Comparison of ENCODE assay signal across 8 cellular contexts in the genomic region with DNA sequence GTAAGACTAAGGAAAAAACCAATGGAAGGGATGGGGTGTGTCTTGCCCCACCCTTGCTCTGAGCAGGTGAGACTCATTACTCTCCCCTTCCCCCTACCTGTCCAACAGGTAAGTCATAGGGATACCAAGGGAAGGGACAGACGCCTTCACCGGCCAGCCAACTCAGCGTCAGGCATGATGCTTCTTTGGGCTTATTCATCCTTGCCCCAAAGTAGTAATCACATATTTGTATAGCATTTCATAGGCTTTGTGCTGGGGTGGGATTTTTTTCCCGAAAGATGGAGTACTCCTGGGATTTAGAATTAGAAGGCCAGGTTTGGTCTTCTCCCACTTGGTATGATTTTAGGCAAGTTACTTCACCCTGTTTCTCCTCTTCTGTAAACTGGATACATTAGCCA. TPM values are rescaled to one million over a fixed set of nuclear protein-coding genes. Genes with fewer than 3 reads are reported as not detected.
A peak's percentile ranks its signal among the peaks of the same experiment; 100 is the strongest.
DNase-seq lines count a peak whose midpoint lies in the region; ATAC-seq and TF ChIP-seq lines count a peak whose summit lies in the region.

No MANE protein-coding gene starts in this region.

- TF ChIP-seq EP300 in neural cell (conservative IDR thresholded peaks at IDR 0.05; ENCODE audit: poor library complexity, severe bottlenecking) = no peak

- H3K9ac ChIP-seq in Loucy (ENCODE audit: low read depth, low read length, poor library complexity, severe bottlenecking) (no peak overlapping the region), neural cell (ENCODE audit: low read length) (no peak overlapping the region)

- peaks cover 11% of the 10 kb centered on the region for H3K27me3 Mint-ChIP-seq in dendritic cell treated with granulocyte-macrophage colony-stimulating factor and Interleukin-4, amounts not matched to agents 40 ng/mL and 50 ng/mL, for 4 days

- H3K36me3 ChIP-seq in Loucy (ENCODE audit: insufficient read depth, low read length) (no peaks in the 10 kb centered on the region), neural cell (ENCODE audit: insufficient read depth, low read length) (no peaks in the 10 kb centered on the region)

- ATAC-seq in GM21390 (IDR thresholded peaks at IDR 0.05; ENCODE audit: unreplicated experiment) = no peak

- H3K27ac ChIP-seq in C4-2B = peak overlapping the region; percentile 85
- no peak overlapping the region for H3K27ac ChIP-seq in neural cell (ENCODE audit: low read length)

- H3K4me3 ChIP-seq in Loucy (ENCODE audit: low read length, poor library complexity, severe bottlenecking) (no peak overlapping the region), neural cell (ENCODE audit: low read length) (peak overlapping the region; percentile 76)

- H4K20me1 ChIP-seq in Loucy (ENCODE audit: insufficient read depth, low read length, poor library complexity, severe bottlenecking) = peaks cover 25% of the 10 kb centered on the region
- H4K20me1 ChIP-seq in neural cell (ENCODE audit: insufficient read depth) = no peaks in the 10 kb centered on the region

- peaks cover 2% of the 10 kb centered on the region for H3K36me3 Mint-ChIP-seq in dendritic cell treated with granulocyte-macrophage colony-stimulating factor and Interleukin-4, amounts not matched to agents 40 ng/mL and 50 ng/mL, for 4 days (ENCODE audit: low read depth)

- H3K4me1 Mint-ChIP-seq in dendritic cell treated with granulocyte-macrophage colony-stimulating factor and Interleukin-4, amounts not matched to agents 40 ng/mL and 50 ng/mL, for 4 days (ENCODE audit: low read depth) = peaks cover 78% of the 10 kb centered on the region

- TF ChIP-seq CTCF in C4-2B (conservative IDR thresholded peaks at IDR 0.05) = no peak
- TF ChIP-seq CTCF in Loucy (conservative IDR thresholded peaks at IDR 0.05; ENCODE audit: low read length) = no peak
- TF ChIP-seq CTCF in neural cell (IDR thresholded peaks at IDR 0.05; ENCODE audit: poor library complexity, severe bottlenecking) = no peak

- H3K9me2 ChIP-seq in Loucy (replicated peaks; ENCODE audit: low read depth, low read length) (no peaks in the 10 kb centered on the region), neural cell (ENCODE audit: insufficient read depth, low read length) (no peaks in the 10 kb centered on the region)

- H3K27ac Mint-ChIP-seq in dendritic cell treated with granulocyte-macrophage colony-stimulating factor and Interleukin-4, amounts not matched to agents 40 ng/mL and 50 ng/mL, for 4 days = peak overlapping the region; percentile 86

- DNase-seq in retina (no peak), OCI-M1 (lab: John Stamatoyannopoulos, UW) (no peak), T1000 (lab: John Stamatoyannopoulos, UW) (no peak)

- H3K4me1 ChIP-seq in Loucy (ENCODE audit: insufficient read depth, low read length, poor library complexity, severe bottlenecking) = peaks cover 53% of the 10 kb centered on the region

- TF ChIP-seq RAD21 in neural cell (conservative IDR thresholded peaks at IDR 0.05) = no peak

- no peaks in the 10 kb centered on the region for H3K27me3 ChIP-seq in Loucy (ENCODE audit: insufficient read depth, low read length, poor library complexity, severe bottlenecking)
- no peaks in the 10 kb centered on the region for H3K27me3 ChIP-seq in neural cell (ENCODE audit: insufficient read depth, low read depth, low read length)

- H3F3A ChIP-seq in Loucy (ENCODE audit: low read depth) (no peaks in the 10 kb centered on the region), neural cell (ENCODE audit: insufficient read depth, low read length, poor library complexity, severe bottlenecking) (no peaks in the 10 kb centered on the region)

- H2AFZ ChIP-seq in Loucy (ENCODE audit: low read length) (no peak overlapping the region), neural cell (ENCODE audit: low read depth, low read length) (no peak overlapping the region)

- intact Hi-C loops in dendritic cell treated with granulocyte-macrophage colony-stimulating factor and Interleukin-4, amounts not matched to agents 40 ng/mL and 50 ng/mL, for 4 days (cut with micrococcal nuclease) = no loop called here

- no peaks in the 10 kb centered on the region for H3K9me3 Mint-ChIP-seq in dendritic cell treated with granulocyte-macrophage colony-stimulating factor and Interleukin-4, amounts not matched to agents 40 ng/mL and 50 ng/mL, for 4 days

- H3K4me3 Mint-ChIP-seq in dendritic cell treated with granulocyte-macrophage colony-stimulating factor and Interleukin-4, amounts not matched to agents 40 ng/mL and 50 ng/mL, for 4 days = no peak overlapping the region

- H3K9me3 ChIP-seq in Loucy (ENCODE audit: insufficient read depth, low read depth, low read length) (no peaks in the 10 kb centered on the region), neural cell (ENCODE audit: low read length) (no peaks in the 10 kb centered on the region)

- peak overlapping the region; percentile 40 for H3K4me2 ChIP-seq in Loucy (ENCODE audit: low read depth, low read length, poor library complexity, severe bottlenecking)
- no peak overlapping the region for H3K4me2 ChIP-seq in neural cell (ENCODE audit: low read length)

- H3K79me2 ChIP-seq in Loucy (ENCODE audit: insufficient read depth, low read length) = peaks cover 30% of the 10 kb centered on the region
- H3K79me2 ChIP-seq in neural cell (replicated peaks; ENCODE audit: insufficient read depth, low read length) = peaks cover 42% of the 10 kb centered on the region

TF ChIP-seq in neural cell, 6 proteins besides CTCF, POLR2A, EP300 and RAD21:
- TF ChIP-seq POLR2AphosphoS5 (IDR thresholded peaks at IDR 0.05) (no peak), EZH2 (IDR thresholded peaks at IDR 0.05; ENCODE audit: borderline replicate concordance, insufficient read depth, low read length, poor library complexity, severe bottlenecking) (no peak), MXI1 (conservative IDR thresholded peaks at IDR 0.05; ENCODE audit: poor library complexity, severe bottlenecking) (no peak), TAF1 (IDR thresholded peaks at IDR 0.05; ENCODE audit: low read depth) (no peak), SMC3 (conservative IDR thresholded peaks at IDR 0.05; ENCODE audit: poor library complexity) (no peak)
- TF ChIP-seq, protein P1, sequence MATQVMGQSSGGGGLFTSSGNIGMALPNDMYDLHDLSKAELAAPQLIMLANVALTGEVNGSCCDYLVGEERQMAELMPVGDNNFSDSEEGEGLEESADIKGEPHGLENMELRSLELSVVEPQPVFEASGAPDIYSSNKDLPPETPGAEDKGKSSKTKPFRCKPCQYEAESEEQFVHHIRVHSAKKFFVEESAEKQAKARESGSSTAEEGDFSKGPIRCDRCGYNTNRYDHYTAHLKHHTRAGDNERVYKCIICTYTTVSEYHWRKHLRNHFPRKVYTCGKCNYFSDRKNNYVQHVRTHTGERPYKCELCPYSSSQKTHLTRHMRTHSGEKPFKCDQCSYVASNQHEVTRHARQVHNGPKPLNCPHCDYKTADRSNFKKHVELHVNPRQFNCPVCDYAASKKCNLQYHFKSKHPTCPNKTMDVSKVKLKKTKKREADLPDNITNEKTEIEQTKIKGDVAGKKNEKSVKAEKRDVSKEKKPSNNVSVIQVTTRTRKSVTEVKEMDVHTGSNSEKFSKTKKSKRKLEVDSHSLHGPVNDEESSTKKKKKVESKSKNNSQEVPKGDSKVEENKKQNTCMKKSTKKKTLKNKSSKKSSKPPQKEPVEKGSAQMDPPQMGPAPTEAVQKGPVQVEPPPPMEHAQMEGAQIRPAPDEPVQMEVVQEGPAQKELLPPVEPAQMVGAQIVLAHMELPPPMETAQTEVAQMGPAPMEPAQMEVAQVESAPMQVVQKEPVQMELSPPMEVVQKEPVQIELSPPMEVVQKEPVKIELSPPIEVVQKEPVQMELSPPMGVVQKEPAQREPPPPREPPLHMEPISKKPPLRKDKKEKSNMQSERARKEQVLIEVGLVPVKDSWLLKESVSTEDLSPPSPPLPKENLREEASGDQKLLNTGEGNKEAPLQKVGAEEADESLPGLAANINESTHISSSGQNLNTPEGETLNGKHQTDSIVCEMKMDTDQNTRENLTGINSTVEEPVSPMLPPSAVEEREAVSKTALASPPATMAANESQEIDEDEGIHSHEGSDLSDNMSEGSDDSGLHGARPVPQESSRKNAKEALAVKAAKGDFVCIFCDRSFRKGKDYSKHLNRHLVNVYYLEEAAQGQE (IDR thresholded peaks at IDR 0.05; ENCODE audit: borderline replicate concordance) = no peak

RNA-seq across cellular contexts. Expression of a gene that starts 0.5 kb away (rescaled TPM):
- 46.1 and 82.2 TPM in 2 replicates for polyA plus RNA-seq in neural cell
- polyA minus RNA-seq in neural cell = 102 and 125 TPM in 2 replicates

RNA-seq across cellular contexts. Expression of a gene that starts 24.7 kb away (rescaled TPM):
- polyA plus RNA-seq in neural cell = 17.8 and 20.5 TPM in 2 replicates
- polyA minus RNA-seq in neural cell = 17.0 and 20.7 TPM in 2 replicates

RNA-seq across cellular contexts. Expression of a gene that starts 25.8 kb away (rescaled TPM):
- 3.5 and 7.6 TPM in 2 replicates for polyA plus RNA-seq in neural cell
- polyA minus RNA-seq in neural cell = 2.9 and 3.1 TPM in 2 replicates

RNA-seq across cellular contexts. Expression of a gene that starts 49.0 kb away (rescaled TPM):
- 272 and 281 TPM in 2 replicates for polyA plus RNA-seq in neural cell
- polyA minus RNA-seq in neural cell = 169 and 177 TPM in 2 replicates

RNA-seq across cellular contexts. Expression of a gene that starts 50.6 kb away (rescaled TPM):
- polyA plus RNA-seq in neural cell = 0.22 TPM in 1 of 2 replicates, not detected in the other
- polyA minus RNA-seq in neural cell = not detected in 2 replicates
